9 cellular contexts compared by ENCODE assay signal in genomic region chr12:56836800-56837663, GRCh38.
A peak's percentile ranks its signal among the peaks of the same experiment; 100 is the strongest.
DNase-seq lines count a peak whose midpoint lies in the region; ATAC-seq and TF ChIP-seq lines count a peak whose summit lies in the region.
"Had no signal": no experiment of that assay in that cellular context is flagged by ENCODE, and none has a peak within 500 bp of the region (broad histone marks: within the 10 kb centered on the region; RNA-seq: fewer than 3 reads in every experiment).

No MANE protein-coding gene starts in this region.

- CTCF ChIA-PET in SK-N-SH (lab: Yijun Ruan, JAX), result interaction anchor here (0.6 kb wide), 1 partner anchor 56 kb away, joined by 3 read pairs; no protein-coding TSS in a partner anchor

- no peak for TF ChIP-seq RAD21 in SK-N-SH (IDR thresholded peaks at IDR 0.05; ENCODE audit: low read length)

- no peak for ATAC-seq in HG02938 (IDR thresholded peaks at IDR 0.05; ENCODE audit: unreplicated experiment)
- ATAC-seq in HG03159 (IDR thresholded peaks at IDR 0.05; ENCODE audit: unreplicated experiment), result no peak

- WGBS in SK-N-SH (ENCODE audit: low lambda C conversion rate), result 36% methylated on average over 9 of the region's 9 CpGs

- no peak for TF ChIP-seq CTCF in HFF-Myc (IDR thresholded peaks at IDR 0.05; ENCODE audit: low read depth, low read length, missing control alignments)
- no peak for TF ChIP-seq CTCF in SK-N-SH (IDR thresholded peaks at IDR 0.05)
- TF ChIP-seq CTCF in choroid plexus epithelial cell (conservative IDR thresholded peaks at IDR 0.05; ENCODE audit: low read depth, low read length), result no peak
- no peak for TF ChIP-seq CTCF in GM10266 (IDR thresholded peaks at IDR 0.05; ENCODE audit: control insufficient read depth, insufficient read depth, low read depth, missing control alignments)

- POLR2A ChIA-PET in SK-N-SH (lab: Yijun Ruan, JAX), result no interaction called here

- DNase-seq in HFF-Myc (ENCODE audit: extremely low read depth, low read depth), result peak; percentile 74
- no peak for DNase-seq in SK-N-SH
- peak; percentile 74 for DNase-seq in choroid plexus epithelial cell (ENCODE audit: low read depth)
- peak in 2 of 3 donors; percentile 38 to 44 for DNase-seq in stimulated activated CD4-positive, alpha-beta T cell treated with anti-CD3 and anti-CD28 coated beads, TNF-alpha, amount 100 ng/mL, for 48 hours (ENCODE audit: low read depth in 3 of 3)
- DNase-seq in GM10266 (ENCODE audit: extremely low spot score), result no peak
- no peak for DNase-seq in NCI-H345 treated with DMSO at 0.1 percent for 48 hours (lab: John Stamatoyannopoulos, UW; ENCODE audit: unreplicated experiment)

- H3K4me3 ChIP-seq in HFF-Myc (replicated peaks; ENCODE audit: low read depth, low read length), result no peak overlapping the region
- H3K4me3 ChIP-seq in SK-N-SH (ENCODE audit: low read depth in 2 of 2, low read length in 1 of 2), result no peak overlapping the region
- H3K4me3 ChIP-seq in choroid plexus epithelial cell (ENCODE audit: low read depth, low read length), result no peak overlapping the region

- H3K27me3 ChIP-seq in SK-N-SH (ENCODE audit: insufficient read depth), result no peaks in the 10 kb centered on the region; the same call in 1 of the 2 replicates

- peak overlapping the region; percentile 49 for H2AFZ ChIP-seq in SK-N-SH (ENCODE audit: low read depth)

- TF ChIP-seq EP300 in SK-N-SH (IDR thresholded peaks at IDR 0.05; ENCODE audit: borderline replicate concordance in 1 of 2, low read depth in 1 of 2, low read length in 1 of 2), result no peak

- no peaks in the 10 kb centered on the region for H3K79me2 ChIP-seq in SK-N-SH (ENCODE audit: insufficient read depth)

- peaks cover 0 to 3% of the 10 kb centered on the region in 2 experiments; a peak in 2 of 4 replicates for H3K4me1 ChIP-seq in SK-N-SH (ENCODE audit: control insufficient read depth in 1 of 2, insufficient read depth in 2 of 2, low read depth in 1 of 2, low read length in 1 of 2)

- no peaks in the 10 kb centered on the region for H3K36me3 ChIP-seq in SK-N-SH (replicated peaks in 1 of 2; ENCODE audit: control insufficient read depth in 1 of 2, insufficient read depth in 2 of 2, low read length in 1 of 2)

- H3F3A ChIP-seq in SK-N-SH (replicated peaks; ENCODE audit: insufficient read depth), result peaks cover 4% of the 10 kb centered on the region

- no peaks in the 10 kb centered on the region for H3K9me3 ChIP-seq in SK-N-SH

- H4K20me1 ChIP-seq in SK-N-SH (ENCODE audit: insufficient read depth), result no peaks in the 10 kb centered on the region

- H3K9ac ChIP-seq in SK-N-SH, result no peak overlapping the region

- H3K4me2 ChIP-seq in SK-N-SH, result peak overlapping the region; percentile 50

- no peaks in the 10 kb centered on the region for H3K9me2 ChIP-seq in SK-N-SH

- H3K27ac ChIP-seq in SK-N-SH (ENCODE audit: low read depth in 2 of 2, low read length in 1 of 2), result no peak overlapping the region
- H3K27ac ChIP-seq: HL-60 had no signal

TF ChIP-seq in SK-N-SH, 30 proteins besides CTCF, POLR2A, EP300 and RAD21:
- TF ChIP-seq, protein P1, sequence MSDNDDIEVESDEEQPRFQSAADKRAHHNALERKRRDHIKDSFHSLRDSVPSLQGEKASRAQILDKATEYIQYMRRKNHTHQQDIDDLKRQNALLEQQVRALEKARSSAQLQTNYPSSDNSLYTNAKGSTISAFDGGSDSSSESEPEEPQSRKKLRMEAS (IDR thresholded peaks at IDR 0.05; ENCODE audit: low read depth), result peak; percentile 60; the same call in 1 of the 2 replicates
- TF ChIP-seq FOXM1 (IDR thresholded peaks at IDR 0.05; ENCODE audit: low read depth), result no peak
- TF ChIP-seq FOSL2 (IDR thresholded peaks at IDR 0.05; ENCODE audit: borderline replicate concordance, low read depth), result peak; percentile 11; the same call in 1 of the 2 replicates
- TF ChIP-seq, protein P2, sequence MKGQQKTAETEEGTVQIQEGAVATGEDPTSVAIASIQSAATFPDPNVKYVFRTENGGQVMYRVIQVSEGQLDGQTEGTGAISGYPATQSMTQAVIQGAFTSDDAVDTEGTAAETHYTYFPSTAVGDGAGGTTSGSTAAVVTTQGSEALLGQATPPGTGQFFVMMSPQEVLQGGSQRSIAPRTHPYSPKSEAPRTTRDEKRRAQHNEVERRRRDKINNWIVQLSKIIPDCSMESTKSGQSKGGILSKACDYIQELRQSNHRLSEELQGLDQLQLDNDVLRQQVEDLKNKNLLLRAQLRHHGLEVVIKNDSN (IDR thresholded peaks at IDR 0.05; ENCODE audit: borderline replicate concordance, low read depth), result peak; percentile 82
- no peak for TF ChIP-seq TCF12 (IDR thresholded peaks at IDR 0.05)

Comparison
In these comparisons a context has a peak if more than half of its experiments do, and no peak if none do; other contexts are left out.
1. DNase-seq: peak in HFF-Myc (single experiment), choroid plexus epithelial cell (single experiment) and stimulated activated CD4-positive, alpha-beta T cell treated with anti-CD3 and anti-CD28 coated beads, TNF-alpha, amount 100 ng/mL, for 48 hours (2 of 3); none in SK-N-SH (single experiment), GM10266 (single experiment) and NCI-H345 treated with DMSO at 0.1 percent for 48 hours (single experiment).